Comparison of ENCODE assay signal across 16 cellular contexts in the genomic region with DNA sequence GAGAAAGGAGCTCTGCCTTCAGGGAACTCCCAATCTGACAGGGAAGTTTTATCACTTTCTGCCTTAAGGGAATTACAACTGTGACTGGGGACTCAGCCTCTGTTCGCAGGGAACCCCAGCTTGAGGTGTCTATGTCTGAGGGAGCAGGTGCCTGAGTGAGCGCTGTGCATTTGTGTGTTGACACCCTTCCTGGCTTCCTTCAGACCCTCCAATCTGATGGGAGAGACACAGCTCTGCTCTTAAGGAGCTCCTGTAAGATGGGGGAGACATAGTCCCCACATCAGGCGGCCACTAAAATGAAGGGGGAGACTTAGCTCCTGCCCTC.
A peak's percentile ranks its signal among the peaks of the same experiment; 100 is the strongest.
DNase-seq lines count a peak whose midpoint lies in the region; ATAC-seq, FAIRE-seq and TF ChIP-seq lines count a peak whose summit lies in the region.
"Had no signal": no experiment of that assay in that cellular context is flagged by ENCODE, and none has a peak within 500 bp of the region (broad histone marks: within the 10 kb centered on the region; RNA-seq: fewer than 3 reads in every experiment).

No MANE protein-coding gene starts in this region.

- POLR2A ChIA-PET in IMR-90 (lab: Charles Lee; ENCODE audit: unreplicated experiment): interaction anchor here (0.7 kb wide), 1 partner anchor 338 kb away, joined by 3 read pairs; no protein-coding TSS in a partner anchor

- H3K79me1 ChIP-seq in IMR-90 (ENCODE audit: low read depth in 1 of 2, low read length in 2 of 2): peaks cover 0 to 32% of the 10 kb centered on the region in 2 experiments; a peak in 2 of 4 replicates

- CTCF ChIA-PET in IMR-90 (lab: Yijun Ruan, JAX): interaction anchor here (0.6 to 1.2 kb wide), 3 partner anchors 14 to 295 kb away, joined by 3 to 4 read pairs (median 4); partner anchors contain the start of gene VEGFA

- DNase-seq in IMR-90 (no peak), astrocyte (ENCODE audit: low read depth) (no peak), foreskin keratinocyte (no peak), mucosa of descending colon (no peak), SW 1271 (lab: John Stamatoyannopoulos, UW) (no peak)
- no peak for DNase-seq in activated CD4-positive, alpha-beta T cell treated with anti-CD3 and anti-CD28 coated beads for 1 hour
- DNase-seq: activated CD4-positive, alpha-beta T cell treated with anti-CD3 and anti-CD28 coated beads, Interleukin-2, amount 50 U/mL, for 1 hour; activated T-cell treated with anti-CD3 and anti-CD28 coated beads, Interleukin-2, amount 50 U/mL, for 4 hours; naive B cell; NCI-H2227 treated with DMSO at 0.1 percent for 48 hours; substantia nigra had no signal

- no peak overlapping the region for H3K4me3 Mint-ChIP-seq in astrocyte (ENCODE audit: unreplicated experiment)
- H3K4me3 Mint-ChIP-seq: activated T-cell treated with anti-CD3 and anti-CD28 coated beads, Interleukin-2, amount 50 U/mL, for 4 hours; naive B cell had no signal

- H3K27me3 ChIP-seq in IMR-90 (ENCODE audit: control insufficient read depth, insufficient read depth, low read length) (no peaks in the 10 kb centered on the region), astrocyte (ENCODE audit: insufficient read depth, low read length) (no peaks in the 10 kb centered on the region), foreskin keratinocyte (no peaks in the 10 kb centered on the region), skeletal muscle satellite cell (ENCODE audit: control insufficient read depth, insufficient read depth, low read length) (no peaks in the 10 kb centered on the region)

- H3K9me3 ChIP-seq in IMR-90 (ENCODE audit: control insufficient read depth, insufficient read depth, low read length) (no peaks in the 10 kb centered on the region), astrocyte (ENCODE audit: insufficient read depth, low read depth, low read length) (no peaks in the 10 kb centered on the region), skeletal muscle satellite cell (replicated peaks; ENCODE audit: low read length) (no peaks in the 10 kb centered on the region), mucosa of descending colon (no peaks in the 10 kb centered on the region)
- H3K9me3 ChIP-seq: prostate gland had no signal

- H3K27ac ChIP-seq in IMR-90 (ENCODE audit: insufficient read depth, low read length): peak overlapping the region; percentile 71
- H3K27ac ChIP-seq in astrocyte (ENCODE audit: low read depth, low read length): peak overlapping the region; percentile 81
- H3K27ac ChIP-seq in foreskin keratinocyte: peak overlapping the region; percentile 64
- H3K27ac ChIP-seq: prostate gland, SK-N-MC had no signal

- peak overlapping the region; percentile 85 for H4K91ac ChIP-seq in IMR-90 (ENCODE audit: insufficient read depth, low read depth, low read length)

- peak overlapping the region; percentile 38 for H3K18ac ChIP-seq in IMR-90 (ENCODE audit: low read depth, low read length)

- peak overlapping the region; percentile 32 for H4K5ac ChIP-seq in IMR-90 (ENCODE audit: low read depth, low read length)

- peak overlapping the region; percentile 96 for H2AK5ac ChIP-seq in IMR-90 (ENCODE audit: low read depth, low read length)

- no peaks in the 10 kb centered on the region for H3K79me2 ChIP-seq in astrocyte (ENCODE audit: insufficient read depth, low read length)

- TF ChIP-seq POLR2A in IMR-90 (IDR thresholded peaks at IDR 0.05; ENCODE audit: low read depth, low read length): no peak; the same call in 1 of the 2 replicates

- H3K4me2 ChIP-seq in IMR-90 (ENCODE audit: low read depth, low read length) (no peak overlapping the region), astrocyte (ENCODE audit: low read length) (peak overlapping the region; percentile 39), skeletal muscle satellite cell (ENCODE audit: low read length) (no peak overlapping the region)

- H3K14ac ChIP-seq in IMR-90 (replicated peaks; ENCODE audit: low read depth, low read length): peak overlapping the region; percentile 97

- H3K56ac ChIP-seq in IMR-90 (ENCODE audit: extremely low read depth, insufficient read depth, low read length): peak overlapping the region; percentile 59; the same call in 1 of the 2 replicates

- peaks cover 56% of the 10 kb centered on the region for H3K4me1 ChIP-seq in IMR-90 (ENCODE audit: control insufficient read depth, insufficient read depth, low read length)
- peaks cover 51% of the 10 kb centered on the region for H3K4me1 ChIP-seq in astrocyte (ENCODE audit: insufficient read depth, low read length)
- peaks cover 31% of the 10 kb centered on the region for H3K4me1 ChIP-seq in foreskin keratinocyte
- H3K4me1 ChIP-seq in skeletal muscle satellite cell (ENCODE audit: control insufficient read depth, insufficient read depth, low read length): peaks cover 47% of the 10 kb centered on the region
- H3K4me1 ChIP-seq in mucosa of descending colon (ENCODE audit: low read depth): no peaks in the 10 kb centered on the region
- H3K4me1 ChIP-seq: prostate gland had no signal

- H3K9me1 ChIP-seq in IMR-90 (ENCODE audit: insufficient read depth, low read length): peaks cover 49% of the 10 kb centered on the region

- peaks cover 2% of the 10 kb centered on the region for H3K27me3 Mint-ChIP-seq in astrocyte (ENCODE audit: low read depth, unreplicated experiment)

- peak overlapping the region; percentile 87 for H2BK5ac ChIP-seq in IMR-90 (ENCODE audit: low read depth, low read length, poor library complexity, severe bottlenecking)

- peak overlapping the region; percentile 83 for H3K27ac Mint-ChIP-seq in astrocyte (ENCODE audit: unreplicated experiment)

- H2BK20ac ChIP-seq in IMR-90 (ENCODE audit: low read depth, low read length): peak overlapping the region; percentile 97

- peak overlapping the region; percentile 92 for H3K23ac ChIP-seq in IMR-90 (ENCODE audit: low read depth, low read length)

- no peaks in the 10 kb centered on the region for H3K36me3 Mint-ChIP-seq in astrocyte (ENCODE audit: low read depth, unreplicated experiment)

- dilution Hi-C loops in IMR-90 (cut with HindIII; ENCODE audit: low sequenced_read_pairs, unreplicated experiment): no loop called here

- no peak for TF ChIP-seq CTCF in IMR-90 (conservative IDR thresholded peaks at IDR 0.05; ENCODE audit: low read depth, low read length)
- no peak for TF ChIP-seq CTCF in astrocyte (IDR thresholded peaks at IDR 0.05; ENCODE audit: insufficient read depth, low read depth, low read length)
- TF ChIP-seq CTCF in foreskin keratinocyte (conservative IDR thresholded peaks at IDR 0.05): no peak
- TF ChIP-seq CTCF in mucosa of descending colon (IDR thresholded peaks at IDR 0.05): no peak

- no peak for TF ChIP-seq RAD21 in IMR-90 (IDR thresholded peaks at IDR 0.05; ENCODE audit: low read length)

- peak overlapping the region; percentile 94 for H2BK120ac ChIP-seq in IMR-90 (ENCODE audit: low read depth, low read length)

- H2AK9ac ChIP-seq in IMR-90 (replicated peaks; ENCODE audit: low read depth, low read length, poor library complexity): peak overlapping the region; percentile 95

- H3K4me3 ChIP-seq in IMR-90 (ENCODE audit: insufficient read depth, low read depth, low read length): no peak overlapping the region
- H3K4me3 ChIP-seq in astrocyte (ENCODE audit: insufficient read depth, low read depth, low read length): no peak overlapping the region
- H3K4me3 ChIP-seq in skeletal muscle satellite cell (ENCODE audit: low read length): no peak overlapping the region
- no peak overlapping the region for H3K4me3 ChIP-seq in mucosa of descending colon
- H3K4me3 ChIP-seq: prostate gland, SK-N-MC had no signal

- H3K4me1 Mint-ChIP-seq in astrocyte (ENCODE audit: low read depth, unreplicated experiment): peaks cover 30% of the 10 kb centered on the region

- intact Hi-C loops in IMR-90 (cut with micrococcal nuclease): no loop called here
- intact Hi-C loops in mucosa of descending colon (cut with DNase I, micrococcal nuclease): no loop called here

- H2BK15ac ChIP-seq in IMR-90 (ENCODE audit: low read depth, low read length): peak overlapping the region; percentile 77; the same call in 2 of the 3 replicates

- peaks cover 3% of the 10 kb centered on the region for H3K9me3 Mint-ChIP-seq in astrocyte (ENCODE audit: unreplicated experiment)

- H3K9ac ChIP-seq in IMR-90 (ENCODE audit: low read depth, low read length) (peak overlapping the region; percentile 9; the same call in 1 of the 2 replicates), astrocyte (ENCODE audit: low read length) (peak overlapping the region; percentile 58), skeletal muscle satellite cell (ENCODE audit: low read depth, low read length) (peak overlapping the region; percentile 7)

- in situ Hi-C loops in IMR-90 (cut with MboI; ENCODE audit: low sequenced_read_pairs): no loop called here

- ATAC-seq in IMR-90 (ENCODE audit: low read depth) (no peak), foreskin keratinocyte (no peak), mucosa of descending colon (no peak), HG03378 (IDR thresholded peaks at IDR 0.05; ENCODE audit: unreplicated experiment) (no peak)

- WGBS in IMR-90 (ENCODE audit: extremely low coverage in 2 of 2, insufficient read length in 1 of 2), 2 experiments: no CpG with 5 or more reads among the region's 3 CpGs

- no peak for FAIRE-seq in astrocyte (lab: Jason Lieb, UNC)
- FAIRE-seq: GM19239 had no signal

- H4K20me1 ChIP-seq in IMR-90 (ENCODE audit: insufficient read depth, low read length) (no peaks in the 10 kb centered on the region), astrocyte (ENCODE audit: insufficient read depth, low read length) (no peaks in the 10 kb centered on the region)

- peak overlapping the region; percentile 92 for H3K4ac ChIP-seq in IMR-90 (ENCODE audit: low read depth, low read length)

- peak overlapping the region; percentile 70 to 78 for H4K8ac ChIP-seq in IMR-90 (ENCODE audit: low read depth in 2 of 2, low read length in 2 of 2)

- H3K36me3 ChIP-seq in IMR-90 (ENCODE audit: control insufficient read depth, insufficient read depth, low read length) (no peaks in the 10 kb centered on the region), astrocyte (ENCODE audit: insufficient read depth, low read length) (no peaks in the 10 kb centered on the region), skeletal muscle satellite cell (ENCODE audit: insufficient read depth, low read length) (no peaks in the 10 kb centered on the region), mucosa of descending colon (ENCODE audit: low read depth) (no peaks in the 10 kb centered on the region)
- H3K36me3 ChIP-seq: prostate gland had no signal

- BruUV-seq in IMR-90 (replicated peaks; lab: Mats Ljungman, UMichigan): no TSS peak

- H2AFZ ChIP-seq in IMR-90 (replicated peaks; ENCODE audit: low read length, poor library complexity): peak overlapping the region; percentile 76
- H2AFZ ChIP-seq in astrocyte (ENCODE audit: low read depth, low read length): no peak overlapping the region

TF ChIP-seq in IMR-90, 13 proteins besides CTCF, POLR2A, EP300 and RAD21 (continues in another document):
- TF ChIP-seq, protein P1, sequence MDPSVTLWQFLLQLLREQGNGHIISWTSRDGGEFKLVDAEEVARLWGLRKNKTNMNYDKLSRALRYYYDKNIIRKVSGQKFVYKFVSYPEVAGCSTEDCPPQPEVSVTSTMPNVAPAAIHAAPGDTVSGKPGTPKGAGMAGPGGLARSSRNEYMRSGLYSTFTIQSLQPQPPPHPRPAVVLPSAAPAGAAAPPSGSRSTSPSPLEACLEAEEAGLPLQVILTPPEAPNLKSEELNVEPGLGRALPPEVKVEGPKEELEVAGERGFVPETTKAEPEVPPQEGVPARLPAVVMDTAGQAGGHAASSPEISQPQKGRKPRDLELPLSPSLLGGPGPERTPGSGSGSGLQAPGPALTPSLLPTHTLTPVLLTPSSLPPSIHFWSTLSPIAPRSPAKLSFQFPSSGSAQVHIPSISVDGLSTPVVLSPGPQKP (IDR thresholded peaks at IDR 0.05; ENCODE audit: borderline replicate concordance, low read depth, low read length): no peak

Comparison
In these comparisons a context has a peak if more than half of its experiments do, and no peak if none do; other contexts are left out.
1. H3K9ac ChIP-seq: peak in every context shown above with its lines; median percentile 58 in astrocyte; 9 in IMR-90; 7 in skeletal muscle satellite cell.